ENCODE assay signal across 16 cellular contexts in genomic region chr11:64201524-64201923, GRCh38.
"Had no signal": no experiment of that assay in that cellular context is flagged by ENCODE, and none has a peak within 500 bp of the region (broad histone marks: within the 10 kb centered on the region; RNA-seq: fewer than 3 reads in every experiment).

No MANE protein-coding gene starts in this region.

- H3K27me3 Mint-ChIP-seq: activated CD4-positive, alpha-beta memory T cell treated with anti-CD3 and anti-CD28 coated beads, Interleukin-2, amount 10 ng/mL, durations not matched to agents 7 days and 5 days; memory B cell had no signal

- H3K27me3 ChIP-seq: colonic mucosa, gastroesophageal sphincter, stomach had no signal

- H3K27ac ChIP-seq: colonic mucosa, epithelial cell of prostate, gastroesophageal sphincter, left ventricle myocardium inferior, stomach, thoracic aorta had no signal

- H3K9me3 ChIP-seq: colonic mucosa, gastroesophageal sphincter, left ventricle myocardium inferior, stomach, thoracic aorta had no signal

- H3K4me3 Mint-ChIP-seq: activated CD4-positive, alpha-beta memory T cell treated with anti-CD3 and anti-CD28 coated beads, Interleukin-2, amount 10 ng/mL, durations not matched to agents 7 days and 5 days; memory B cell; natural killer cell had no signal

- H3K9me3 Mint-ChIP-seq: activated CD4-positive, alpha-beta memory T cell treated with anti-CD3 and anti-CD28 coated beads, Interleukin-2, amount 10 ng/mL, durations not matched to agents 7 days and 5 days; memory B cell; natural killer cell had no signal

- DNase-seq: activated CD4-positive, alpha-beta memory T cell treated with anti-CD3 and anti-CD28 coated beads, Interleukin-2, amount 10 ng/mL, durations not matched to agents 7 days and 5 days; activated gamma-delta T cell; colonic mucosa; effector CD8-positive, alpha-beta T cell; left ventricle myocardium inferior; natural killer cell; nucleus accumbens; right cardiac atrium; small intestine; stomach; T-helper 2 cell had no signal

- H3K4me3 ChIP-seq: colonic mucosa, gastroesophageal sphincter, left ventricle myocardium inferior, stomach, thoracic aorta had no signal

- H3K27ac Mint-ChIP-seq: activated CD4-positive, alpha-beta memory T cell treated with anti-CD3 and anti-CD28 coated beads, Interleukin-2, amount 10 ng/mL, durations not matched to agents 7 days and 5 days; memory B cell had no signal

- ATAC-seq: activated CD4-positive, CD25-positive, alpha-beta regulatory T cell treated with anti-CD3 and anti-CD28 coated beads, Interleukin-2, amount 50 U/mL, for 24 hours; gastroesophageal sphincter; natural killer cell; right cardiac atrium had no signal
